ENCODE assay signal across 28 cellular contexts in the genomic region with DNA sequence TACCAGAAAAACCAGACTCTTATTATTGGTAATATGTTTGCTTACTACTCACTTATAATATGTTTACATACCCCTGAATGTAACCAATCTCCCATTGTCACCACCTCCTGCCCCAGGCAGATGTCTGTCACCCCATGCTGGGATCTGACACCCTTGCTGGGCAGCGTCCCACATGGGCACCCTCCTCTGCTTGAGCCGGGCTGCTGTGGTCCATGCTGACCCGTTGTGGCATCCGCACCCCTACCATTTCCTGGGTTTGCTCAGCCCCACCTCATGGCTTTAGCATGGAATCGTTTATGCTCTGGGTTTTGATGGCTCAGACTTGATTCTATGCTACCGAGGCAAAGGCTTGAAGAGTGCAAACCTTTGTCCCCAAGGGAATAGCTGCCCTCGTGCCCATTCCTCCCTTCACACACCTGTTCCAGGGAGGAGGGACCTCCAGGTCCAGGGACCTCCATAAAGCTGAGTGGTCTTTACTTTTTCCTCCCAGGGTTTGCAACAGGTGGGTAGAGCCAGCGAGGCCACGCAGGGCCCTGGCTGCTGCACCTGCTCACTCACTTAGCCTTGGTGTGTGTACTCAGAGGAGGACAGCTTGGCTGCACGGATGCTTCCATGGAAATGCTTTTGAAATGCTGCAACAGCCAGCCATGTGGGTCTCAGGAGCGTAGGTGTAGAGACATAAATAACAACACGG.
A peak's percentile ranks its signal among the peaks of the same experiment; 100 is the strongest.
DNase-seq lines count a peak whose midpoint lies in the region; ATAC-seq, FAIRE-seq and TF ChIP-seq lines count a peak whose summit lies in the region.
"Had no signal": no experiment of that assay in that cellular context is flagged by ENCODE, and none has a peak within 500 bp of the region (broad histone marks: within the 10 kb centered on the region; RNA-seq: fewer than 3 reads in every experiment).

No MANE protein-coding gene starts in this region.

- no peak overlapping the region for H3K4me3 Mint-ChIP-seq in CD14-positive monocyte
- H3K4me3 Mint-ChIP-seq: activated CD4-positive, alpha-beta memory T cell treated with anti-CD3 and anti-CD28 coated beads for 36 hours; activated T-helper 17 cell treated with anti-CD3 and anti-CD28 coated beads, Interleukin-2, amount 50 U/mL, for 72 hours; CD8-positive, alpha-beta T cell; dendritic cell treated with granulocyte-macrophage colony-stimulating factor and Interleukin-4, amounts not matched to agents 40 ng/mL and 50 ng/mL, for 4 days; T-helper 17 cell had no signal

- DNase-seq in NCI-H2196 (lab: John Stamatoyannopoulos, UW; ENCODE audit: unreplicated experiment) (peak; percentile 2), NCI-H2196 treated with DMSO at 0.1 percent for 48 hours (lab: John Stamatoyannopoulos, UW; ENCODE audit: unreplicated experiment) (no peak), NCI-H1930 (lab: John Stamatoyannopoulos, UW) (peak; percentile 19 to 44), NCI-H69 (lab: John Stamatoyannopoulos, UW) (peak; percentile 90), sciatic nerve (ENCODE audit: low spot score) (peak; percentile 31), CD14-positive monocyte (ENCODE audit: low spot score) (no peak), SW 1271 (lab: John Stamatoyannopoulos, UW) (no peak), GM19239 (ENCODE audit: insufficient read length, low spot score) (no peak)
- DNase-seq: activated CD4-positive, alpha-beta memory T cell treated with anti-CD3 and anti-CD28 coated beads for 36 hours; activated CD8-positive, alpha-beta memory T cell treated with anti-CD3 and anti-CD28 coated beads, Interleukin-2, amount 50 U/mL, for 4 hours; CD8-positive, alpha-beta T cell; DMS79; GF-D8; mucosa of descending colon; NCI-H1694 treated with DMSO at 0.1 percent for 48 hours; NCI-H82; pancreas; stimulated activated CD4-positive, alpha-beta T cell treated with anti-CD3 and anti-CD28 coated beads, Interleukin-2, amount 100 ng/mL, for 48 hours; T-helper 17 cell; transverse colon had no signal

- peaks cover 9 to 16% (median 15%) of the 10 kb centered on the region in 3 donors for H3K27me3 Mint-ChIP-seq in CD14-positive monocyte (ENCODE audit: low read depth in 3 of 3)

- H3K9me3 Mint-ChIP-seq in CD14-positive monocyte = peaks cover 0 to 3% (median 0%) of the 10 kb centered on the region in 7 donors
- H3K9me3 Mint-ChIP-seq: activated CD4-positive, alpha-beta memory T cell treated with anti-CD3 and anti-CD28 coated beads for 36 hours; activated naive CD4-positive, alpha-beta T cell treated with anti-CD3 and anti-CD28 coated beads, Interleukin-2, amount 50 U/mL, for 72 hours; activated T-helper 17 cell treated with anti-CD3 and anti-CD28 coated beads, Interleukin-2, amount 50 U/mL, for 72 hours; CD8-positive, alpha-beta T cell; dendritic cell treated with granulocyte-macrophage colony-stimulating factor and Interleukin-4, amounts not matched to agents 40 ng/mL and 50 ng/mL, for 4 days had no signal

- ATAC-seq in sciatic nerve = no peak
- ATAC-seq: activated CD4-positive, CD25-positive, alpha-beta regulatory T cell treated with anti-CD3 and anti-CD28 coated beads, Interleukin-2, amount 50 U/mL, for 24 hours; activated naive CD4-positive, alpha-beta T cell treated with anti-CD3 and anti-CD28 coated beads, Interleukin-2, amount 50 U/mL, for 72 hours; activated T-helper 17 cell treated with anti-CD3 and anti-CD28 coated beads, Interleukin-2, amount 50 U/mL, for 72 hours; CD8-positive, alpha-beta T cell; HCT116; mucosa of descending colon; pancreas; T-helper 17 cell had no signal

- no peak for TF ChIP-seq CTCF in CD14-positive monocyte (IDR thresholded peaks at IDR 0.05)

- FAIRE-seq in GM19239 (lab: Jason Lieb, UNC) = no peak
- FAIRE-seq: bronchial epithelial cell, endometrium, frontal cortex, pancreas had no signal

- intact Hi-C loops in sciatic nerve (cut with DNase I) (no loop called here), CD14-positive monocyte (cut with micrococcal nuclease) (no loop called here)

- H3K36me3 Mint-ChIP-seq in CD14-positive monocyte = no peaks in the 10 kb centered on the region
- H3K36me3 Mint-ChIP-seq: activated CD4-positive, alpha-beta memory T cell treated with anti-CD3 and anti-CD28 coated beads for 36 hours; activated naive CD4-positive, alpha-beta T cell treated with anti-CD3 and anti-CD28 coated beads, Interleukin-2, amount 50 U/mL, for 72 hours; CD8-positive, alpha-beta T cell had no signal

- no peaks in the 10 kb centered on the region for H3K4me1 Mint-ChIP-seq in CD14-positive monocyte
- H3K4me1 Mint-ChIP-seq: activated T-helper 17 cell treated with anti-CD3 and anti-CD28 coated beads, Interleukin-2, amount 50 U/mL, for 72 hours had no signal

- H3K27ac Mint-ChIP-seq in CD14-positive monocyte = no peak overlapping the region
- H3K27ac Mint-ChIP-seq: activated CD4-positive, alpha-beta memory T cell treated with anti-CD3 and anti-CD28 coated beads for 36 hours; activated naive CD4-positive, alpha-beta T cell treated with anti-CD3 and anti-CD28 coated beads, Interleukin-2, amount 50 U/mL, for 72 hours; activated T-helper 17 cell treated with anti-CD3 and anti-CD28 coated beads, Interleukin-2, amount 50 U/mL, for 72 hours; CD8-positive, alpha-beta T cell; dendritic cell treated with granulocyte-macrophage colony-stimulating factor and Interleukin-4, amounts not matched to agents 40 ng/mL and 50 ng/mL, for 4 days; T-helper 17 cell had no signal

Comparison
In these comparisons a context has a peak if more than half of its experiments do, and no peak if none do; other contexts are left out.
1. DNase-seq: peak in NCI-H2196 (single experiment), NCI-H1930 (2 of 2), NCI-H69 (single experiment) and sciatic nerve (single experiment); none in NCI-H2196 treated with DMSO at 0.1 percent for 48 hours (single experiment), CD14-positive monocyte (single experiment), SW 1271 (0 of 2) and GM19239 (single experiment).